23 cellular contexts compared by ENCODE assay signal in the genomic region with DNA sequence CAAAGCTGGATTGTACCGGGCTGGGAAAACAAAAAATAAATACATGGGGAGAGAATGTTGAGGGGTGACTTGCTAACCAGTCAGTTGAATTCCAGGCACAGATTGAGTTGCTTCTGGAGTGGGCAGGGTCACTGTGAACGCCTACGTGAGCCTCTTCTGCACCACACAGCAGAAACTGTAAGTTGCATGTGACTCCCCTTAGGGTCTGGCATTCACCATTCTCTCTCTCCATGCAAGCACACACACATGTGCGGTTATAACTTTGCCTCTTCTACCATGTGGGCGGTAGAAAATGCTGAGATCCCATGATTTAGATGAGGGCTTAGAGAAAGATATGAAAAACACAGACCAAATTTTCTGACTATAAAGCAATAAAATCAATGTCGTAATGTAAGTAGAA.
DNase-seq lines count a peak whose midpoint lies in the region; ATAC-seq and TF ChIP-seq lines count a peak whose summit lies in the region.
"Had no signal": no experiment of that assay in that cellular context is flagged by ENCODE, and none has a peak within 500 bp of the region (broad histone marks: within the 10 kb centered on the region; RNA-seq: fewer than 3 reads in every experiment).

No MANE protein-coding gene starts in this region.

- H3K9me2 ChIP-seq in GM23248 (ENCODE audit: insufficient read depth) (no peaks in the 10 kb centered on the region), hepatocyte (replicated peaks; ENCODE audit: insufficient read depth) (no peaks in the 10 kb centered on the region)

- WGBS in GM23248 (ENCODE audit: low coverage in 1 of 2, low lambda C conversion rate in 2 of 2, missing lambda C conversion rate in 2 of 2), 2 experiments, result 72 to 78% methylated on average over 6 of the region's 6 CpGs
- 79 to 85% (median 81%) methylated on average over 4 to 6 of the region's 6 CpGs for WGBS in adrenal gland, 4 donors
- 85% methylated on average over 6 of the region's 6 CpGs for WGBS in hepatocyte (ENCODE audit: low lambda C conversion rate, missing lambda C conversion rate)

- H3K4me3 ChIP-seq in GM23248 (no peak overlapping the region), adrenal gland (no peak overlapping the region), hepatocyte (no peak overlapping the region), skin epidermis (no peak overlapping the region), SJCRH30 (no peak overlapping the region)
- H3K4me3 ChIP-seq: gastroesophageal sphincter, upper lobe of left lung had no signal

- intact Hi-C loops in adrenal gland (cut with DNase I), result no loop called here

- H2AFZ ChIP-seq in GM23248, result no peak overlapping the region
- no peak overlapping the region for H2AFZ ChIP-seq in hepatocyte

- H3K4me1 ChIP-seq in GM23248 (ENCODE audit: insufficient read depth) (peaks cover 39% of the 10 kb centered on the region), adrenal gland (replicated peaks in 1 of 2) (peaks cover 13 to 15% of the 10 kb centered on the region in 2 donors), hepatocyte (ENCODE audit: insufficient read depth) (peaks cover 4% of the 10 kb centered on the region), SJCRH30 (no peaks in the 10 kb centered on the region)

- H4K20me1 ChIP-seq in GM23248 (ENCODE audit: insufficient read depth) (no peaks in the 10 kb centered on the region), hepatocyte (ENCODE audit: insufficient read depth, poor library complexity, severe bottlenecking) (no peaks in the 10 kb centered on the region)

- H3K27ac ChIP-seq in GM23248 (peak overlapping the region; percentile 77), adrenal gland (peak overlapping the region in 3 of 5 donors; percentile 20 to 63 (median 23)), hepatocyte (peak overlapping the region; percentile 71), skin epidermis (peak overlapping the region in 15 of 21 experiments; percentile 5 to 83 (median 49)), SJCRH30 (no peak overlapping the region)

- H3K79me2 ChIP-seq in GM23248 (ENCODE audit: insufficient read depth) (no peaks in the 10 kb centered on the region), hepatocyte (no peaks in the 10 kb centered on the region)

- in situ Hi-C loops in GM23248 (cut with MboI), result no loop called here

- DNase-seq in GM23248 (no peak), adrenal gland (no peak), hepatocyte (ENCODE audit: low spot score) (no peak), pons (ENCODE audit: low spot score) (no peak), amniotic stem cell (lab: John Stamatoyannopoulos, UW) (no peak), SJCRH30 (no peak)
- DNase-seq: activated CD8-positive, alpha-beta memory T cell treated with anti-CD3 and anti-CD28 coated beads, Interleukin-2, amount 50 U/mL, for 48 hours; activated naive CD4-positive, alpha-beta T cell treated with anti-CD3 and anti-CD28 coated beads, Interleukin-2, amount 10 ng/mL, durations not matched to agents 7 days and 5 days; caudate nucleus; CD4-positive, alpha-beta T cell; NCI-H1048; NCI-H1694 treated with DMSO at 0.1 percent for 48 hours; NCI-H2171 treated with DMSO at 0.1 percent for 48 hours; NCI-H524 treated with DMSO at 0.1 percent for 48 hours; NK-92 treated with Interleukin-12 subunit alpha and Interleukin-12 subunit beta, amount 100 ng/mL, for 24 hours; retina; SHP77 treated with DMSO at 0.1 percent for 48 hours; stimulated activated CD4-positive, alpha-beta T cell treated with anti-CD3 and anti-CD28 coated beads, Interleukin-2, amount 100 ng/mL, for 48 hours had no signal

- TF ChIP-seq POLR2A in adrenal gland (IDR thresholded peaks at IDR 0.05), result no peak

- H3K36me3 ChIP-seq in GM23248 (ENCODE audit: low read depth) (no peaks in the 10 kb centered on the region), adrenal gland (replicated peaks in 1 of 2) (no peaks in the 10 kb centered on the region), hepatocyte (replicated peaks; ENCODE audit: insufficient read depth, low read depth) (no peaks in the 10 kb centered on the region), SJCRH30 (no peaks in the 10 kb centered on the region)
- H3K36me3 ChIP-seq: gastroesophageal sphincter, upper lobe of left lung had no signal

- H3K9ac ChIP-seq in GM23248, result peak overlapping the region; percentile 74; the same call in 1 of the 2 replicates

- H3K27me3 ChIP-seq in GM23248 (replicated peaks; ENCODE audit: insufficient read depth) (no peaks in the 10 kb centered on the region), adrenal gland (no peaks in the 10 kb centered on the region), hepatocyte (no peaks in the 10 kb centered on the region), SJCRH30 (no peaks in the 10 kb centered on the region)
- H3K27me3 ChIP-seq: gastroesophageal sphincter, upper lobe of left lung had no signal

- no peak for TF ChIP-seq CTCF in adrenal gland (IDR thresholded peaks at IDR 0.05)
- TF ChIP-seq CTCF in hepatocyte (IDR thresholded peaks at IDR 0.05; ENCODE audit: poor library complexity), result no peak

- no peaks in the 10 kb centered on the region for H3K9me3 ChIP-seq in GM23248 (ENCODE audit: low read depth)
- no peaks in the 10 kb centered on the region for H3K9me3 ChIP-seq in adrenal gland (replicated peaks in 1 of 3)
- no peaks in the 10 kb centered on the region for H3K9me3 ChIP-seq in hepatocyte (ENCODE audit: low read depth)
- H3K9me3 ChIP-seq in SJCRH30 (replicated peaks), result peaks cover 4% of the 10 kb centered on the region
- H3K9me3 ChIP-seq: gastroesophageal sphincter, upper lobe of left lung had no signal

- H3F3A ChIP-seq in GM23248 (ENCODE audit: insufficient read depth), result peaks cover 50% of the 10 kb centered on the region

- ATAC-seq in HG03159 (IDR thresholded peaks at IDR 0.05; ENCODE audit: unreplicated experiment), result no peak
- ATAC-seq: natural killer cell treated with Interleukin-12 subunit alpha and Interleukin-12 subunit beta and Interleukin-15 and Interleukin-18, amount 100 ng/mL, for 72 hours had no signal

- H3K4me2 ChIP-seq in GM23248 (ENCODE audit: unreplicated experiment) (peak overlapping the region; percentile 13), hepatocyte (no peak overlapping the region)
